Comparison of ENCODE assay signal across 1 cellular context in genomic region chr19:11766597-11767591, GRCh38.
A peak's percentile ranks its signal among the peaks of the same experiment; 100 is the strongest.
TF ChIP-seq lines count a peak whose summit lies in the region.

TSS of gene ZNF441 (plus strand) at chr19:11767000. CDS start at chr19:11767194, 194 bp downstream.

TF ChIP-seq in GM12878, 131 proteins besides CTCF, POLR2A, EP300 and RAD21 (continued from another document and continues in another):
- TF ChIP-seq ZNF687 (IDR thresholded peaks at IDR 0.05) (no peak), BHLHE40 (IDR thresholded peaks at IDR 0.05; ENCODE audit: borderline replicate concordance in 1 of 2, low read depth in 2 of 2, low read length in 1 of 2) (peak; percentile 6 to 77; a peak in 2 of 4 replicates), MTA2 (IDR thresholded peaks at IDR 0.05; ENCODE audit: low read depth) (no peak), CEBPB (IDR thresholded peaks at IDR 0.05; ENCODE audit: borderline replicate concordance in 1 of 2, low read depth in 2 of 2, low read length in 2 of 2) (no peak), SKIL (IDR thresholded peaks at IDR 0.05; ENCODE audit: low read depth, poor library complexity, severe bottlenecking) (no peak), SMAD1 (IDR thresholded peaks at IDR 0.05; ENCODE audit: low read depth, partially characterized antibody) (no peak), ZNF384 (IDR thresholded peaks at IDR 0.05; ENCODE audit: borderline replicate concordance, low read depth, low read length) (no peak), SRF (IDR thresholded peaks at IDR 0.05; ENCODE audit: low read depth in 2 of 2, low read length in 2 of 2) (0 out of 4 replicates have a peak, but pooled peaks of 1 of the 2 experiments have one; percentile 5), ZNF207 (IDR thresholded peaks at IDR 0.05; ENCODE audit: borderline replicate concordance) (peak; percentile 64; the same call in 1 of the 2 replicates), POU2F2 (IDR thresholded peaks at IDR 0.05; ENCODE audit: borderline replicate concordance, low read depth, low read length) (peak; percentile 36; the same call in 1 of the 3 replicates), SIX5 (IDR thresholded peaks at IDR 0.05; ENCODE audit: low read depth, low read length, severe bottlenecking) (no peak), ATF2 (IDR thresholded peaks at IDR 0.05; ENCODE audit: low read length) (no peak), FOXM1 (IDR thresholded peaks at IDR 0.05; ENCODE audit: low read depth, low read length) (no peak), YBX1 (IDR thresholded peaks at IDR 0.05) (no peak), ZNF592 (IDR thresholded peaks at IDR 0.05) (no peak), HSF1 (IDR thresholded peaks at IDR 0.05; ENCODE audit: low read depth, low read length) (no peak), EED (IDR thresholded peaks at IDR 0.05; ENCODE audit: low read depth) (no peak), PRDM15 (CRISPR knock-in tag; IDR thresholded peaks at IDR 0.05) (no peak), ZZZ3 (IDR thresholded peaks at IDR 0.05; ENCODE audit: control insufficient read depth, insufficient read length, low read depth) (no peak), IKZF1 (conservative IDR thresholded peaks at IDR 0.05) (peak; percentile 56), SREBF2 (IDR thresholded peaks at IDR 0.05; ENCODE audit: low read length) (no peak), RFX5 (IDR thresholded peaks at IDR 0.05; ENCODE audit: low read depth, low read length) (no peak), NBN (IDR thresholded peaks at IDR 0.05) (peak; percentile 51; the same call in 1 of the 2 replicates), ZBTB11 (CRISPR knock-in tag; IDR thresholded peaks at IDR 0.05) (peak; percentile 45; the same call in 1 of the 2 replicates), JUND (IDR thresholded peaks at IDR 0.05; ENCODE audit: low read depth, low read length) (no peak), STAT3 (IDR thresholded peaks at IDR 0.05; ENCODE audit: low read depth, low read length) (no peak), USF1 (IDR thresholded peaks at IDR 0.05; ENCODE audit: borderline replicate concordance, extremely low read length, insufficient read depth, low read depth, low read length) (no peak), JUNB (IDR thresholded peaks at IDR 0.05) (no peak), BACH1 (IDR thresholded peaks at IDR 0.05; ENCODE audit: borderline replicate concordance) (peak; percentile 75; the same call in 1 of the 2 replicates)
